Comparison of ENCODE assay signal across 1 cellular context in genomic region chr3:5212625-5213573, GRCh38.
TF ChIP-seq lines count a peak whose summit lies in the region.

No MANE protein-coding gene starts in this region.

TF ChIP-seq in WTC11, 78 proteins besides CTCF, POLR2A, EP300 and RAD21 (continued from another document):
- no peak for TF ChIP-seq USF1 (CRISPR knock-in tag; IDR thresholded peaks at IDR 0.05)
